Comparison of ENCODE assay signal across 17 cellular contexts in genomic region chr17:6476061-6476833, GRCh38. TPM values are rescaled to one million over a fixed set of nuclear protein-coding genes. Genes with fewer than 3 reads are reported as not detected.
"Had no signal": no experiment of that assay in that cellular context is flagged by ENCODE, and none has a peak within 500 bp of the region (broad histone marks: within the 10 kb centered on the region; RNA-seq: fewer than 3 reads in every experiment).

No MANE protein-coding gene starts in this region.

- H3K9me3 ChIP-seq: body of pancreas, heart left ventricle, left lung, transverse colon had no signal

- DNase-seq: activated CD4-positive, alpha-beta T cell treated with anti-CD3 and anti-CD28 coated beads, Interleukin-2, amount 50 U/mL, for 1 hour; activated CD4-positive, CD25-positive, alpha-beta regulatory T cell; amniotic stem cell; body of pancreas; cortex of kidney; foreskin melanocyte; left lung; stimulated activated CD4-positive, alpha-beta T cell treated with anti-CD3 and anti-CD28 coated beads, Interleukin-1b, Interleukin-23, amount 100 ng/mL, for 48 hours; T-helper 17 cell; transverse colon had no signal

- H3K4me1 ChIP-seq: body of pancreas, heart left ventricle, left lung, parathyroid adenoma had no signal

- H3K4me3 ChIP-seq: body of pancreas, heart left ventricle, left lung, neural progenitor cell, transverse colon had no signal

- H3K36me3 ChIP-seq: heart left ventricle, left lung, neural progenitor cell, transverse colon had no signal

- H3K9ac ChIP-seq: neural progenitor cell, parathyroid adenoma had no signal

- H2AFZ ChIP-seq: neural progenitor cell, parathyroid adenoma had no signal

- H3K27ac ChIP-seq: body of pancreas, heart left ventricle, left lung, neural progenitor cell, parathyroid adenoma had no signal

- FAIRE-seq: islet of Langerhans had no signal

- H3K4me2 ChIP-seq: neural progenitor cell had no signal

- H3K27me3 ChIP-seq: body of pancreas, left lung, neural progenitor cell, transverse colon had no signal

RNA-seq across cellular contexts. Expression of gene PIMREG, which starts 32.0 kb away (rescaled TPM):
- total RNA-seq: body of pancreas, T-helper 17 cell had no signal

RNA-seq across cellular contexts. Expression of gene AIPL1, which starts 41.3 kb away (rescaled TPM):
- total RNA-seq: activated CD8-positive, alpha-beta memory T cell treated with anti-CD3 and anti-CD28 coated beads for 36 hours; body of pancreas; heart left ventricle; left lung; myocyte; subcutaneous adipose tissue; T-helper 17 cell; transverse colon had no signal
- polyA plus RNA-seq: heart left ventricle had no signal
